Comparison of ENCODE assay signal across 1 cellular context in genomic region chr9:68717554-68718453, GRCh38.
TF ChIP-seq lines count a peak whose summit lies in the region.

No MANE protein-coding gene starts in this region.

TF ChIP-seq in HEK293, 187 proteins besides CTCF, POLR2A, EP300 and RAD21 (continued from another document):
- TF ChIP-seq ZBTB49 (tag by site-specific recombination; IDR thresholded peaks at IDR 0.05; ENCODE audit: low read depth): no peak
TF ChIP-seq in HEK293: peak in this region for 1.
